Comparison of ENCODE assay signal across 2 cellular contexts in genomic region chr16:84689126-84689525, GRCh38.
TF ChIP-seq lines count a peak whose summit lies in the region.

No MANE protein-coding gene starts in this region.

TF ChIP-seq in endothelial cell of umbilical vein, 7 proteins besides CTCF, POLR2A, EP300 and RAD21:
- peak; percentile 70 for TF ChIP-seq JUN (IDR thresholded peaks at IDR 0.05; ENCODE audit: borderline replicate concordance, insufficient read depth, insufficient read length, low read depth)
- no peak for TF ChIP-seq EZH2 (IDR thresholded peaks at IDR 0.05; ENCODE audit: borderline replicate concordance, low read depth, low read length, severe bottlenecking)
- TF ChIP-seq MAX (IDR thresholded peaks at IDR 0.05; ENCODE audit: insufficient read depth, insufficient read length) = peak; percentile 68
- TF ChIP-seq FOS (IDR thresholded peaks at IDR 0.05; ENCODE audit: borderline replicate concordance, insufficient read depth, low read length) = no peak
- no peak for TF ChIP-seq POLR2AphosphoS5 (IDR thresholded peaks at IDR 0.05; ENCODE audit: insufficient read depth, low read depth, low read length)

TF ChIP-seq in HEK293T, 16 proteins besides CTCF, POLR2A, EP300 and RAD21:
- TF ChIP-seq PKNOX1 (IDR thresholded peaks at IDR 0.05) (no peak), LEF1 (IDR thresholded peaks at IDR 0.05; ENCODE audit: borderline replicate concordance) (no peak), FOXM1 (IDR thresholded peaks at IDR 0.05; ENCODE audit: borderline replicate concordance) (no peak), L3MBTL2 (conservative IDR thresholded peaks at IDR 0.05) (no peak), BHLHE40 (IDR thresholded peaks at IDR 0.05; ENCODE audit: borderline replicate concordance) (no peak), SP1 (IDR thresholded peaks at IDR 0.05) (no peak), ZNF384 (IDR thresholded peaks at IDR 0.05) (no peak), NFRKB (IDR thresholded peaks at IDR 0.05) (no peak), ELF4 (IDR thresholded peaks at IDR 0.05) (no peak), FOXA1 (IDR thresholded peaks at IDR 0.05) (no peak), ARNT (IDR thresholded peaks at IDR 0.05) (no peak), SUZ12 (IDR thresholded peaks at IDR 0.05) (no peak), FOXK2 (IDR thresholded peaks at IDR 0.05) (no peak), CTBP1 (IDR thresholded peaks at IDR 0.05; ENCODE audit: borderline replicate concordance) (no peak), HDGF (IDR thresholded peaks at IDR 0.05; ENCODE audit: borderline replicate concordance) (no peak), TARDBP (IDR thresholded peaks at IDR 0.05) (no peak)
TF ChIP-seq in HEK293T: peak in this region for 0.
